Comparison of ENCODE assay signal across 24 cellular contexts in genomic region chr1:114587203-114587991, GRCh38.
"Had no signal": no experiment of that assay in that cellular context is flagged by ENCODE, and none has a peak within 500 bp of the region (broad histone marks: within the 10 kb centered on the region; RNA-seq: fewer than 3 reads in every experiment).

No MANE protein-coding gene starts in this region.

- DNase-seq: activated B cell treated with CpG ODN at 0.5 μM for 24 hours; activated CD4-positive, alpha-beta T cell treated with anti-CD3 and anti-CD28 coated beads for 1 hour; activated CD4-positive, alpha-beta T cell treated with anti-CD3 and anti-CD28 coated beads, Interleukin-2, amount 10 ng/mL, durations not matched to agents 24 days and 14 days; activated CD4-positive, alpha-beta T cell treated with anti-CD3 and anti-CD28 coated beads, Interleukin-2, amount 50 U/mL, for 48 hours; activated CD8-positive, alpha-beta memory T cell treated with anti-CD3 and anti-CD28 coated beads, Interleukin-2, amount 10 ng/mL, durations not matched to agents 7 days and 5 days; activated effector memory CD4-positive, alpha-beta T cell treated with Interleukin-2 at 50 U/mL for 16 hours; activated naive CD4-positive, alpha-beta T cell; activated T-cell treated with anti-CD3 and anti-CD28 coated beads, Interleukin-2, amount 50 U/mL, for 24 hours; aorta; MM.1S; NCI-H1105; NCI-H1436 treated with DMSO at 0.1 percent for 48 hours; NCI-H187; NCI-H2081; NCI-H510A treated with DMSO at 0.1 percent for 48 hours; NCI-H69; NK-92 treated with Interleukin-12 subunit alpha and Interleukin-12 subunit beta, amount 100 ng/mL, for 24 hours; OCI-M1; RPMI8226; SHP77; T-helper 2 cell; T1000 had no signal

- ATAC-seq: activated CD8-positive, alpha-beta memory T cell treated with anti-CD3 and anti-CD28 coated beads, Interleukin-2, amount 10 ng/mL, durations not matched to agents 7 days and 5 days; Panc1 had no signal

- FAIRE-seq: TTC549 had no signal
